8 cellular contexts compared by ENCODE assay signal in the genomic region with DNA sequence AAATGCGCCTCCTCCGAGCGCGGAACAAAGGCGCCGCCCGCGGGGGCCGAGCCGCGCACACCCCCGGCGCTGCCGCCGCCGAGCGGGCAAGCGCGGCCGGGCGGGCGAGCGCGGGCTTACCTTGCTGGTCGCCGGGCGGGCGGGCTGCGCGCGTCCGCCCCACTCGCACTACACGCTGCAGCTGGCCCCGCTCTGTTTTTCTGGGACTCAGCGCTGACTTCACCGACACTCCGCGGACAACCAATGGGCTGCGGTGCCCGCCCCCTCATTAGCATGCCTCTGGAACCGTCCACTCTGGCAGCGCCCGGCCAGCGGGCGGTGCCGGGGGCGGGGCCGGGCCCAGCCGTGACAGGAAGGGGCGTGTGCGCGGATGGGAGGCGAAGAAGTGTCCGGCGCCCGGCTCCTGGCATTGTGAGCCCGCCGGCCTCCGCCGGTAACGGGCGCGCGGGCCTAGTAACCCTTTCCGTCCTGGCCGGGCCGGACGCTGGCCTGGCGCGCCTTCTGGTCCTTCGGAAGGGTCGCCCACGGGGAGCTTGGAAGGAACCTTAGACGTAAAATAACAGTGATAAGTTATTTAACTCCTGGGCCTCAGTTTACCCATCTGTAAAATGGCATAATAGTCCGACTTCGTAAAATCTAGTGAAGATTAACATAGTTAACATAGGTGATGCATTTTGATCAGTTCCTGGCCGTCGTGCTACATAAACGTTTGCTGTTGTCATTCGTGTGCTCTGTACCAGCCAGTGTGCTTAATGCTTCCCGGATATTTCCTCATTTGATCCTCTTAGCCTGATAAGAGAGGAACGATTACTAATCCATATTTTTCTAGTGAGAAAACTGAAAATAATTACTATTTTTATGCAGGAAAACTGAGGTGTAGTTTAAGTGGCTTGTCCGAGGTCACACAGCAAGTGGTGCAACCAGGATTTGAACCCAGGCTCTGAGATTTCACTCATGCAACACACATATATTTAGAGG. TPM values are rescaled to one million over a fixed set of nuclear protein-coding genes. Genes with fewer than 3 reads are reported as not detected.
DNase-seq lines count a peak whose midpoint lies in the region; ATAC-seq, FAIRE-seq and TF ChIP-seq lines count a peak whose summit lies in the region.

TSS of gene SORBS1 (minus strand) at position 172 of the 978 bp plus-strand sequence. CDS start 120,236 bp downstream, outside the sequence.

- H3K79me2 ChIP-seq in SU-DHL-6 (ENCODE audit: insufficient read depth, low read length): no peaks in the 10 kb centered on the region

- no peaks in the 10 kb centered on the region for H3F3A ChIP-seq in SU-DHL-6 (ENCODE audit: insufficient read depth)

- no peaks in the 10 kb centered on the region; the same call in 1 of the 2 replicates for H3K27me3 ChIP-seq in SU-DHL-6 (ENCODE audit: low read length)
- no peaks in the 10 kb centered on the region for H3K27me3 ChIP-seq in pancreas
- H3K27me3 ChIP-seq in thymus (ENCODE audit: control insufficient read depth, insufficient read depth): peaks cover 22% of the 10 kb centered on the region

- peak within 1 kb of the TSS; percentile 96 for H3K4me2 ChIP-seq in SU-DHL-6 (ENCODE audit: low read depth, low read length, poor library complexity, severe bottlenecking)

- H3K27ac Mint-ChIP-seq in activated naive CD8-positive, alpha-beta T cell treated with anti-CD3 and anti-CD28 coated beads, Interleukin-2, amount 50 U/mL, for 24 hours: peak within 1 kb of the TSS; percentile 34

- peaks cover 0 to 7% (median 0%) of the 10 kb centered on the region in 3 donors for H3K4me1 ChIP-seq in pancreas
- peaks cover 2% of the 10 kb centered on the region for H3K4me1 ChIP-seq in thymus (ENCODE audit: control insufficient read depth, insufficient read depth, low read length)

- H3K36me3 Mint-ChIP-seq in activated naive CD8-positive, alpha-beta T cell treated with anti-CD3 and anti-CD28 coated beads, Interleukin-2, amount 50 U/mL, for 24 hours (ENCODE audit: low read depth): no peaks in the 10 kb centered on the region

- intact Hi-C loops in Right ventricle myocardium superior (cut with DNase I): no loop called here
- intact Hi-C loops in pancreas (cut with DNase I): no loop called here

- FAIRE-seq in pancreas (lab: Jason Lieb, UNC): no peak

- DNase-seq in GM12865 (ENCODE audit: low read depth) (peak; percentile 93), NCI-H1417 (lab: John Stamatoyannopoulos, UW) (peak; percentile 88 to 96 (median 92)), Right ventricle myocardium superior (peak; percentile 97), pancreas (peak; percentile 95 to 98 (median 96))
- DNase-seq in activated naive CD8-positive, alpha-beta T cell treated with anti-CD3 and anti-CD28 coated beads, Interleukin-2, amount 50 U/mL, for 24 hours: peak; percentile 84

- H2AFZ ChIP-seq in SU-DHL-6 (ENCODE audit: low read depth, low read length, severe bottlenecking): peak within 1 kb of the TSS; percentile 92

- no peaks in the 10 kb centered on the region for H3K9me2 ChIP-seq in SU-DHL-6 (replicated peaks; ENCODE audit: insufficient read depth, low read length)

- H3K4me3 ChIP-seq in GM12865 (ENCODE audit: low read depth, low read length) (peak within 1 kb of the TSS; percentile 91), SU-DHL-6 (ENCODE audit: insufficient read depth, low read length, poor library complexity, severe bottlenecking) (peak within 1 kb of the TSS; percentile 92), pancreas (peak within 1 kb of the TSS; percentile 71 to 81 (median 78)), thymus (ENCODE audit: low read length) (peak within 1 kb of the TSS; percentile 58)

- H3K27me3 Mint-ChIP-seq in activated naive CD8-positive, alpha-beta T cell treated with anti-CD3 and anti-CD28 coated beads, Interleukin-2, amount 50 U/mL, for 24 hours: peaks cover 15% of the 10 kb centered on the region

- H3K27ac ChIP-seq in SU-DHL-6 (ENCODE audit: low read depth, low read length) (no peak within 1 kb of the TSS), pancreas (peak within 1 kb of the TSS; percentile 64 to 90 (median 76)), thymus (ENCODE audit: low read depth) (peak within 1 kb of the TSS; percentile 52)

- ATAC-seq in HG02763 (IDR thresholded peaks at IDR 0.05; ENCODE audit: unreplicated experiment) (peak; percentile 99), Right ventricle myocardium superior (ENCODE audit: poor library complexity) (peak; percentile 98), pancreas (peak; percentile 98 to 99 (median 98))
- ATAC-seq in activated naive CD8-positive, alpha-beta T cell treated with anti-CD3 and anti-CD28 coated beads, Interleukin-2, amount 50 U/mL, for 24 hours: peak; percentile 99

- H4K20me1 ChIP-seq in SU-DHL-6 (ENCODE audit: low read depth, low read length): no peaks in the 10 kb centered on the region

- no peaks in the 10 kb centered on the region for H3K36me3 ChIP-seq in SU-DHL-6 (ENCODE audit: low read length)
- no peaks in the 10 kb centered on the region for H3K36me3 ChIP-seq in pancreas
- H3K36me3 ChIP-seq in thymus (ENCODE audit: control insufficient read depth, insufficient read depth): no peaks in the 10 kb centered on the region

- H3K9me3 ChIP-seq in SU-DHL-6 (ENCODE audit: insufficient read depth, low read length): no peaks in the 10 kb centered on the region
- no peaks in the 10 kb centered on the region for H3K9me3 ChIP-seq in pancreas
- no peaks in the 10 kb centered on the region for H3K9me3 ChIP-seq in thymus (ENCODE audit: control insufficient read depth)

- H3K9ac ChIP-seq in SU-DHL-6 (ENCODE audit: low read length): peak within 1 kb of the TSS; percentile 61

- TF ChIP-seq CTCF in GM12865 (IDR thresholded peaks at IDR 0.05; ENCODE audit: insufficient read depth, low read depth, low read length, missing control alignments) (no peak), SU-DHL-6 (IDR thresholded peaks at IDR 0.05; ENCODE audit: insufficient read depth, low read length, poor library complexity, severe bottlenecking) (no peak), pancreas (IDR thresholded peaks at IDR 0.05) (no peak)

- H3K9me3 Mint-ChIP-seq in activated naive CD8-positive, alpha-beta T cell treated with anti-CD3 and anti-CD28 coated beads, Interleukin-2, amount 50 U/mL, for 24 hours: no peaks in the 10 kb centered on the region

- WGBS in pancreas, 2 donors: 3 to 4% methylated on average over 81 to 84 of the region's 84 CpGs
- 8% methylated on average over 84 of the region's 84 CpGs for WGBS in thymus

- H3K4me1 Mint-ChIP-seq in activated naive CD8-positive, alpha-beta T cell treated with anti-CD3 and anti-CD28 coated beads, Interleukin-2, amount 50 U/mL, for 24 hours: peaks cover 7% of the 10 kb centered on the region

- H3K4me3 Mint-ChIP-seq in activated naive CD8-positive, alpha-beta T cell treated with anti-CD3 and anti-CD28 coated beads, Interleukin-2, amount 50 U/mL, for 24 hours: peak within 1 kb of the TSS; percentile 93

RNA-seq across cellular contexts. Expression of gene SORBS1, which starts in this region (rescaled TPM):
- total RNA-seq in Right ventricle myocardium superior (697 TPM), pancreas (10 to 100 TPM; 14.4 to 25.6 (median 17.8) TPM)
- polyA plus RNA-seq in pancreas (10 to 100 TPM; 11.4 to 13.3 TPM), thymus (25.3 TPM)

Comparison
In these comparisons a context has a peak if more than half of its experiments do, and no peak if none do; other contexts are left out.
1. RNA of gene SORBS1 (total RNA-seq): 697 TPM in Right ventricle myocardium superior (single experiment); 14.4 to 25.6 TPM in pancreas; every median in the first group is over 10 times any median in the second.
2. Peak in every context shown above with its lines, with median percentiles within 50 percentile points of each other: DNase-seq, H3K4me3 ChIP-seq and ATAC-seq.